ENCODE assay signal across 18 cellular contexts in genomic region chr14:87175175-87175574, GRCh38.
A peak's percentile ranks its signal among the peaks of the same experiment; 100 is the strongest.
DNase-seq lines count a peak whose midpoint lies in the region; ATAC-seq and TF ChIP-seq lines count a peak whose summit lies in the region.
"Had no signal": no experiment of that assay in that cellular context is flagged by ENCODE, and none has a peak within 500 bp of the region (broad histone marks: within the 10 kb centered on the region; RNA-seq: fewer than 3 reads in every experiment).

No MANE protein-coding gene starts in this region.

- H3K27ac ChIP-seq in WERI-Rb-1, result no peak overlapping the region
- H3K27ac ChIP-seq: Peyer's patch had no signal

- H3K9me3 Mint-ChIP-seq in mesothelial cell of epicardium, result peaks cover 5% of the 10 kb centered on the region

- no peaks in the 10 kb centered on the region for H3K9me3 ChIP-seq in WERI-Rb-1 (ENCODE audit: severe bottlenecking)
- H3K9me3 ChIP-seq: HAP-1 had no signal

- no peaks in the 10 kb centered on the region for H3K27me3 ChIP-seq in WERI-Rb-1 (ENCODE audit: insufficient read depth, low read depth, severe bottlenecking)
- H3K27me3 ChIP-seq: Peyer's patch had no signal

- peaks cover 12% of the 10 kb centered on the region for H3K4me1 Mint-ChIP-seq in mesothelial cell of epicardium
- H3K4me1 Mint-ChIP-seq: CD4-positive, alpha-beta memory T cell had no signal

- no peaks in the 10 kb centered on the region for H3K36me3 ChIP-seq in WERI-Rb-1
- H3K36me3 ChIP-seq: HAP-1, Peyer's patch had no signal

- ATAC-seq in HG03039 (IDR thresholded peaks at IDR 0.05; ENCODE audit: unreplicated experiment), result no peak
- ATAC-seq: Right ventricle myocardium inferior, SK-N-SH treated with all-trans-retinoic acid at 6 μM for 48 hours had no signal

- H3K36me3 Mint-ChIP-seq in mesothelial cell of epicardium, result no peaks in the 10 kb centered on the region
- H3K36me3 Mint-ChIP-seq: CD4-positive, alpha-beta memory T cell had no signal

- peak overlapping the region; percentile 43 for H3K27ac Mint-ChIP-seq in mesothelial cell of epicardium
- H3K27ac Mint-ChIP-seq: CD4-positive, alpha-beta memory T cell had no signal

- no peaks in the 10 kb centered on the region for H3K27me3 Mint-ChIP-seq in mesothelial cell of epicardium (ENCODE audit: low read depth)
- H3K27me3 Mint-ChIP-seq: CD4-positive, alpha-beta memory T cell had no signal

- no peak overlapping the region for H3K4me3 ChIP-seq in WERI-Rb-1 (ENCODE audit: low read depth, low read length)
- H3K4me3 ChIP-seq: HAP-1, Peyer's patch had no signal

- DNase-seq in DMS79 treated with DMSO at 0.1 percent for 48 hours (lab: John Stamatoyannopoulos, UW) (peak; percentile 35), DMS79 (lab: John Stamatoyannopoulos, UW) (no peak), NCI-H1694 treated with DMSO at 0.1 percent for 48 hours (lab: John Stamatoyannopoulos, UW) (peak; percentile 96), NCI-H524 (lab: John Stamatoyannopoulos, UW) (peak; percentile 73 to 91), mesothelial cell of epicardium (ENCODE audit: low spot score in 2 of 2, unreplicated experiment in 2 of 2) (no peak), NOMO-1 (lab: John Stamatoyannopoulos, UW; ENCODE audit: unreplicated experiment in 2 of 2) (no peak), WERI-Rb-1 (no peak)
- DNase-seq: 8988T; CD4-positive, alpha-beta memory T cell; Kasumi-1; NCI-H1436 treated with DMSO at 0.1 percent for 48 hours; NCI-H2107; NCI-H526; Peyer's patch had no signal

- TF ChIP-seq CTCF in mesothelial cell of epicardium (IDR thresholded peaks at IDR 0.05; ENCODE audit: unreplicated experiment) (no peak), WERI-Rb-1 (IDR thresholded peaks at IDR 0.05; ENCODE audit: low read depth, low read length) (no peak)

- H3K4me3 Mint-ChIP-seq in mesothelial cell of epicardium, result no peak overlapping the region
- H3K4me3 Mint-ChIP-seq: CD4-positive, alpha-beta memory T cell had no signal

Comparison
In these comparisons a context has a peak if more than half of its experiments do, and no peak if none do; other contexts are left out.
1. DNase-seq: peak in DMS79 treated with DMSO at 0.1 percent for 48 hours (single experiment), NCI-H1694 treated with DMSO at 0.1 percent for 48 hours (single experiment) and NCI-H524 (2 of 2); none in DMS79 (single experiment), mesothelial cell of epicardium (0 of 2), NOMO-1 (0 of 2) and WERI-Rb-1 (single experiment).